Comparison of ENCODE assay signal across 1 cellular context in genomic region chr6:27388293-27389197, GRCh38.
TF ChIP-seq lines count a peak whose summit lies in the region.

TSS of gene ZNF391 (plus strand) at chr6:27388759. CDS start at chr6:27400371, 11,612 bp downstream.

TF ChIP-seq in HepG2, 621 proteins besides CTCF, POLR2A, EP300 and RAD21 (continued from another document and continues in another):
- TF ChIP-seq THAP9 (CRISPR knock-in tag; IDR thresholded peaks at IDR 0.05; ENCODE audit: borderline replicate concordance) (peak; percentile 36; the same call in 1 of the 2 replicates), ETV6 (CRISPR knock-in tag; conservative IDR thresholded peaks at IDR 0.05) (peak; percentile 79; the same call in 1 of the 2 replicates), ZNF230 (CRISPR knock-in tag; IDR thresholded peaks at IDR 0.05) (peak; percentile 82; the same call in 1 of the 2 replicates), CC2D1A (CRISPR knock-in tag; IDR thresholded peaks at IDR 0.05) (peak; percentile 92; the same call in 1 of the 2 replicates), HOXA3 (CRISPR knock-in tag; IDR thresholded peaks at IDR 0.05) (peak; percentile 91), ZNF784 (CRISPR knock-in tag; IDR thresholded peaks at IDR 0.05; ENCODE audit: borderline replicate concordance) (peak; percentile 95; the same call in 1 of the 2 replicates), ZNF3 (CRISPR knock-in tag; IDR thresholded peaks at IDR 0.05) (no peak; the same call in none of the 2 replicates), ZNF782 (CRISPR knock-in tag; IDR thresholded peaks at IDR 0.05; ENCODE audit: borderline replicate concordance) (peak; percentile 94), AFF4 (CRISPR knock-in tag; IDR thresholded peaks at IDR 0.05) (no peak), CENPT (CRISPR knock-in tag; IDR thresholded peaks at IDR 0.05; ENCODE audit: low read depth) (no peak), HNF4A (CRISPR knock-in tag; IDR thresholded peaks at IDR 0.05) (peak; percentile 29; the same call in 1 of the 2 replicates), MAFK (conservative IDR thresholded peaks at IDR 0.05 in 1 of 2, IDR thresholded peaks at IDR 0.05 in 1 of 2; ENCODE audit: low read length in 2 of 2) (no peak), SMAD3 (CRISPR knock-in tag; IDR thresholded peaks at IDR 0.05) (peak; percentile 88), SRY (CRISPR knock-in tag; IDR thresholded peaks at IDR 0.05) (0 out of 2 replicates have a peak, but pooled peaks have one; percentile 40), SKI (IDR thresholded peaks at IDR 0.05; ENCODE audit: partially characterized antibody) (peak; percentile 49), GTF3A (CRISPR knock-in tag; conservative IDR thresholded peaks at IDR 0.05) (0 out of 2 replicates have a peak, but pooled peaks have one; percentile 39), ZNF235 (CRISPR knock-in tag; IDR thresholded peaks at IDR 0.05; ENCODE audit: borderline replicate concordance) (0 out of 2 replicates have a peak, but pooled peaks have one; percentile 66), GABPB1 (CRISPR knock-in tag; IDR thresholded peaks at IDR 0.05) (peak; percentile 94), CENPBD1 (CRISPR knock-in tag; IDR thresholded peaks at IDR 0.05; ENCODE audit: borderline replicate concordance, low read depth) (no peak), ZNF318 (CRISPR knock-in tag; IDR thresholded peaks at IDR 0.05) (0 out of 2 replicates have a peak, but pooled peaks have one; percentile 83), SOX6 (IDR thresholded peaks at IDR 0.05) (no peak), SOX6 (CRISPR knock-in tag; IDR thresholded peaks at IDR 0.05) (peak; percentile 83), ZNF605 (CRISPR knock-in tag; IDR thresholded peaks at IDR 0.05) (peak; percentile 94), MBNL3 (CRISPR knock-in tag; conservative IDR thresholded peaks at IDR 0.05) (0 out of 2 replicates have a peak, but pooled peaks have one; percentile 38), MYPOP (CRISPR knock-in tag; IDR thresholded peaks at IDR 0.05) (peak; percentile 94; the same call in 1 of the 2 replicates), ZNF441 (CRISPR knock-in tag; IDR thresholded peaks at IDR 0.05; ENCODE audit: borderline replicate concordance) (peak; percentile 53; the same call in 1 of the 2 replicates), ETS1 (CRISPR knock-in tag; IDR thresholded peaks at IDR 0.05) (no peak), THAP8 (CRISPR knock-in tag; IDR thresholded peaks at IDR 0.05; ENCODE audit: borderline replicate concordance) (0 out of 2 replicates have a peak, but pooled peaks have one; percentile 40), TAF15 (IDR thresholded peaks at IDR 0.05; ENCODE audit: low read depth, low read length, poor library complexity, severe bottlenecking) (no peak), ZNF740 (CRISPR knock-in tag; IDR thresholded peaks at IDR 0.05) (peak; percentile 54; the same call in 1 of the 2 replicates), ZNF446 (CRISPR knock-in tag; IDR thresholded peaks at IDR 0.05) (no peak), ZNF296 (CRISPR knock-in tag; conservative IDR thresholded peaks at IDR 0.05) (no peak), ARHGAP35 (CRISPR knock-in tag; IDR thresholded peaks at IDR 0.05; ENCODE audit: borderline replicate concordance) (peak; percentile 88), HIC2 (CRISPR knock-in tag; IDR thresholded peaks at IDR 0.05; ENCODE audit: low read depth) (no peak), GPN1 (CRISPR knock-in tag; IDR thresholded peaks at IDR 0.05; ENCODE audit: borderline replicate concordance) (no peak), ATM (IDR thresholded peaks at IDR 0.05; ENCODE audit: borderline replicate concordance) (no peak), TAF1 (CRISPR knock-in tag; IDR thresholded peaks at IDR 0.05) (peak; percentile 81)
